ENCODE assay signal across 9 cellular contexts in the genomic region with DNA sequence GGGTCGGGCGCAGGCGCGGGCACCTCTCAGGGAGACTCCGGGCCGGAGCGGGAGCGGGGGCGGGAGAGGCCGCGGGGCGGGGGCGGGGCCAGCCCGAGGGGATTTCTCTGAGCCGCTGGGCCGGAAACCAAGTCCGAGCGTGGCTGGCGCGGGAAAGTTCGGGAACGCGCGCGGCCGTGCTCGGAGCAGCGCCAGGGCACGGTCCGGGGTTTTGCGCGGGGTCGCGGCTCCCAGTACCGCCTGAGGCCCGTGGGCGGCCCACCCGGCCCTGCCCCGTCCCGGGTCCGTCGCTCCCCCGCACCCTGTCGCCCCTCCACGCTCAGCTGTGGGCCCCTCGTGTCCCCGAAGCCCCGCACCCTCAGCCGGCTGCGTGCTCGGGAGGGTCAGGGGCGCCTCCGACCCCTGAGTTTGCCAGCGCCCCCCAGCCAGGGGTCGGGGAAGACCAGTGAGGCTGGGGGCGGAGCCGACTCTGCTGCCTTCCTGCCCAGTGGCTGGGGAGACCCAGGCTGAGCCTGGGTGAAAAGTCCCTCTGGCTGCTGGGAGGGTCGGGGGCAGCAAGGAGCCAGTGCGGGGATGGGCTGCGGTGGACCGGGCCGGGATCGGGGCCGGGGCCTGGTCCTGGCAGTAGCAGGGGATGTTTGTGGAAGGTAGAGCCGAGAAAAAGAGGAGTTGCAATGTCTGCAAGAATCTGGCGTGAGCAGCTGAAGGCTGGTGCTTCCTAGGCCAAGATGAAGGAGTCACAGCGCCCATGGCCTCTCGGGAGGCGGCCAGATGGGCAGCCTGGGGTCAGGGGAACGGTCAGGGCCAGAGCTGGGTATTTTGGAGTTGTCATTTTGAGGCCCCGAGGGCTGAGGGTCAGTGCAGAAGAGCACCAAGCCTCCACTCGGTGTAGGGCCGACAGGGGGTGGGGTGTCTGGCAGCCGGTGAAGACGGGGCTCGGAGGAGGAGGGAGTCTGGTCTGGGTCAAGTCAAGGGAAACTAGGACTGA. TPM values are rescaled to one million over a fixed set of nuclear protein-coding genes. Genes with fewer than 3 reads are reported as not detected.
DNase-seq lines count a peak whose midpoint lies in the region; ATAC-seq, FAIRE-seq and TF ChIP-seq lines count a peak whose summit lies in the region.
"Had no signal": no experiment of that assay in that cellular context is flagged by ENCODE, and none has a peak within 500 bp of the region (broad histone marks: within the 10 kb centered on the region; RNA-seq: fewer than 3 reads in every experiment).

No MANE protein-coding gene starts in this region.

- TF ChIP-seq POLR2A in endothelial cell of umbilical vein (IDR thresholded peaks at IDR 0.05; ENCODE audit: low read depth, low read length) (no peak), uterus (IDR thresholded peaks at IDR 0.05) (no peak)

- H3K4me1 ChIP-seq in endothelial cell of umbilical vein (ENCODE audit: control insufficient read depth, extremely low read depth, insufficient read depth, low read length): peaks cover 14% of the 10 kb centered on the region
- peaks cover 13 to 25% of the 10 kb centered on the region in 2 donors for H3K4me1 ChIP-seq in muscle layer of duodenum (ENCODE audit: control insufficient read depth in 1 of 2, insufficient read depth in 2 of 2, low read length in 2 of 2)
- peaks cover 0 to 5% of the 10 kb centered on the region in 2 donors for H3K4me1 ChIP-seq in uterus

- peak; percentile 43 for FAIRE-seq in endothelial cell of umbilical vein (lab: Jason Lieb, UNC)
- FAIRE-seq: endometrium had no signal

- H3K9me1 ChIP-seq in endothelial cell of umbilical vein (replicated peaks; ENCODE audit: control insufficient read depth, extremely low read depth, insufficient read depth, low read length): no peaks in the 10 kb centered on the region

- TF ChIP-seq CTCF in endothelial cell of umbilical vein (IDR thresholded peaks at IDR 0.05; ENCODE audit: extremely low read depth in 1 of 2, insufficient read depth in 1 of 2, low read depth in 1 of 2, low read length in 2 of 2) (no peak), uterus (IDR thresholded peaks at IDR 0.05) (no peak)

- peak overlapping the region; percentile 86 for H3K9ac ChIP-seq in endothelial cell of umbilical vein (replicated peaks; ENCODE audit: extremely low read depth, insufficient read depth, low read length)

- no peaks in the 10 kb centered on the region for H3K27me3 ChIP-seq in endothelial cell of umbilical vein (ENCODE audit: control insufficient read depth in 2 of 2, insufficient read depth in 2 of 2, low read length in 2 of 2)
- no peaks in the 10 kb centered on the region for H3K27me3 ChIP-seq in muscle layer of duodenum (ENCODE audit: low read depth, low read length)
- no peaks in the 10 kb centered on the region for H3K27me3 ChIP-seq in uterus

- DNase-seq in EL (peak; percentile 28), endothelial cell of umbilical vein (ENCODE audit: low read depth, low spot score) (peak; percentile 33), uterus (no peak), LoVo (ENCODE audit: low spot score) (no peak)
- peak in 3 of 4 experiments; percentile 64 to 82 (median 65) for DNase-seq in activated CD4-positive, CD25-positive, alpha-beta regulatory T cell (lab: John Stamatoyannopoulos, UW)

- H2AFZ ChIP-seq in endothelial cell of umbilical vein (ENCODE audit: low read depth, low read length): peak overlapping the region; percentile 55

- H3K27ac ChIP-seq in endothelial cell of umbilical vein (ENCODE audit: insufficient read depth, low read depth, low read length): peak overlapping the region; percentile 56
- H3K27ac ChIP-seq in muscle layer of duodenum (ENCODE audit: low read length): peak overlapping the region; percentile 23
- H3K27ac ChIP-seq in uterus: peak overlapping the region; percentile 69 to 70

- intact Hi-C loops in endothelial cell of umbilical vein (cut with micrococcal nuclease) (loop anchor here (1.0 to 5.0 kb wide), 4 partner anchors 21 to 95 kb away; a partner anchor contains a TSS), uterus (cut with DNase I; ENCODE audit: low total_unique reads) (no loop called here)

- H3K9me3 ChIP-seq in endothelial cell of umbilical vein (replicated peaks; ENCODE audit: control insufficient read depth, insufficient read depth, low read length): no peaks in the 10 kb centered on the region
- H3K9me3 ChIP-seq in muscle layer of duodenum (ENCODE audit: control insufficient read depth in 1 of 2, low read length in 2 of 2): no peaks in the 10 kb centered on the region
- no peaks in the 10 kb centered on the region for H3K9me3 ChIP-seq in uterus

- CTCF ChIA-PET in endothelial cell of umbilical vein (lab: Charles Lee): interaction anchor here (0.6 to 1.0 kb wide), 5 partner anchors 21 to 149 kb away, joined by 3 to 4 read pairs (median 3); a partner anchor contains a TSS

- H4K20me1 ChIP-seq in endothelial cell of umbilical vein (replicated peaks; ENCODE audit: control insufficient read depth, extremely low read depth, insufficient read depth, low read length): no peaks in the 10 kb centered on the region

- peaks cover 49% of the 10 kb centered on the region for H3K79me2 ChIP-seq in endothelial cell of umbilical vein (ENCODE audit: control insufficient read depth, insufficient read depth, low read length)

- H3K36me3 ChIP-seq in endothelial cell of umbilical vein (ENCODE audit: control insufficient read depth in 2 of 2, extremely low read depth in 1 of 2, insufficient read depth in 2 of 2, low read length in 2 of 2): no peaks in the 10 kb centered on the region
- no peaks in the 10 kb centered on the region for H3K36me3 ChIP-seq in muscle layer of duodenum (ENCODE audit: control insufficient read depth in 1 of 2, insufficient read depth in 2 of 2, low read length in 2 of 2)
- H3K36me3 ChIP-seq in uterus: no peaks in the 10 kb centered on the region

- ATAC-seq in GM19397 (IDR thresholded peaks at IDR 0.05; ENCODE audit: unreplicated experiment): peak; percentile 19
- ATAC-seq in HG03469 (IDR thresholded peaks at IDR 0.05; ENCODE audit: unreplicated experiment): peak; percentile 13

- POLR2A ChIA-PET in endothelial cell of umbilical vein (lab: Charles Lee): no interaction called here

- BruUV-seq in endothelial cell of umbilical vein (replicated peaks; lab: Mats Ljungman, UMichigan): no TSS peak

- peak overlapping the region; percentile 88 for H3K4me2 ChIP-seq in endothelial cell of umbilical vein (ENCODE audit: insufficient read depth, low read length)

- peak overlapping the region; percentile 62 to 87 (median 85) for H3K4me3 ChIP-seq in endothelial cell of umbilical vein (replicated peaks in 1 of 3; ENCODE audit: insufficient read depth in 1 of 3, low read depth in 1 of 3, low read length in 3 of 3)
- H3K4me3 ChIP-seq in muscle layer of duodenum (ENCODE audit: low read depth in 1 of 2, low read length in 2 of 2): peak overlapping the region; percentile 63 to 87
- H3K4me3 ChIP-seq in uterus: peak overlapping the region; percentile 59 to 83

- dilution Hi-C loops in endothelial cell of umbilical vein (cut with MboI; ENCODE audit: extremely low pct_ligation_motif_present, low sequenced_read_pairs): no loop called here

RNA-seq across cellular contexts. Expression of a gene that starts 0.6 kb away (rescaled TPM):
- total RNA-seq in endothelial cell of umbilical vein (21.5 and 23.1 TPM in 2 replicates), uterus (10 to 100 TPM in 3 of 4 donors, under 1 TPM in 1; 0.88 to 22.1 (median 11.9) TPM)
- 10.3 and 10.9 TPM in 2 replicates for polyA plus RNA-seq in endothelial cell of umbilical vein
- 10.7 and 13.1 TPM in 2 replicates for polyA plus RNA-seq in endothelial cell of umbilical vein (2011; cell fraction: cytosol; rRNA removed)
- polyA plus RNA-seq in endothelial cell of umbilical vein (2011; cell fraction: nucleus; rRNA removed): 20.0 and 24.5 TPM in 2 replicates
- 8.2 and 11.4 TPM in 2 replicates for polyA plus RNA-seq in endothelial cell of umbilical vein (2012)
- polyA minus RNA-seq in endothelial cell of umbilical vein: 8.7 and 10.9 TPM in 2 replicates
- polyA minus RNA-seq in endothelial cell of umbilical vein (2011; cell fraction: cytosol; rRNA and poly(A)+ RNA removed): 26.5 TPM
- 7.7 and 9.3 TPM in 2 replicates for polyA minus RNA-seq in endothelial cell of umbilical vein (2011; cell fraction: nucleus; rRNA and poly(A)+ RNA removed)

RNA-seq across cellular contexts. Expression of a gene that starts 20.8 kb away (rescaled TPM):
- total RNA-seq in endothelial cell of umbilical vein: 356 and 388 TPM in 2 replicates
- polyA plus RNA-seq in endothelial cell of umbilical vein: 411 and 478 TPM in 2 replicates
- 611 and 729 TPM in 2 replicates for polyA plus RNA-seq in endothelial cell of umbilical vein (2011; cell fraction: cytosol; rRNA removed)
- 236 and 342 TPM in 2 replicates for polyA plus RNA-seq in endothelial cell of umbilical vein (2011; cell fraction: nucleus; rRNA removed)
- polyA plus RNA-seq in endothelial cell of umbilical vein (2012): 409 and 538 TPM in 2 replicates
- 110 and 111 TPM in 2 replicates for polyA minus RNA-seq in endothelial cell of umbilical vein
- 153 TPM for polyA minus RNA-seq in endothelial cell of umbilical vein (2011; cell fraction: cytosol; rRNA and poly(A)+ RNA removed)
- polyA minus RNA-seq in endothelial cell of umbilical vein (2011; cell fraction: nucleus; rRNA and poly(A)+ RNA removed): 25.3 and 64.1 TPM in 2 replicates
- 100 to 1,000 TPM in 3 of 4 donors, 10 to 100 TPM in 1; 75.6 to 244 (median 144) TPM for total RNA-seq in uterus

RNA-seq across cellular contexts. Expression of a gene that starts 34.8 kb away (rescaled TPM):
- 7.2 and 7.7 TPM in 2 replicates for total RNA-seq in endothelial cell of umbilical vein
- 3.6 and 4.7 TPM in 2 replicates for polyA plus RNA-seq in endothelial cell of umbilical vein
- polyA plus RNA-seq in endothelial cell of umbilical vein (2011; cell fraction: cytosol; rRNA removed): 0.37 and 0.85 TPM in 2 replicates
- polyA plus RNA-seq in endothelial cell of umbilical vein (2011; cell fraction: nucleus; rRNA removed): 28.9 and 32.4 TPM in 2 replicates
- polyA plus RNA-seq in endothelial cell of umbilical vein (2012): 1.9 and 2.1 TPM in 2 replicates
- 0.70 and 1.4 TPM in 2 replicates for polyA minus RNA-seq in endothelial cell of umbilical vein
- polyA minus RNA-seq in endothelial cell of umbilical vein (2011; cell fraction: cytosol; rRNA and poly(A)+ RNA removed): 0.82 TPM
- 2.6 and 4.9 TPM in 2 replicates for polyA minus RNA-seq in endothelial cell of umbilical vein (2011; cell fraction: nucleus; rRNA and poly(A)+ RNA removed)
- 1 to 10 TPM in 2 of 4 donors, under 1 TPM in 1, not detected in 1; 0.26 to 4.3 (median 4.2) TPM for total RNA-seq in uterus

RNA-seq across cellular contexts. Expression of a gene that starts 37.7 kb away (rescaled TPM):
- total RNA-seq in endothelial cell of umbilical vein (139 and 165 TPM in 2 replicates), uterus (10 to 100 TPM; 12.4 to 55.5 (median 31.4) TPM)
- 319 and 376 TPM in 2 replicates for polyA plus RNA-seq in endothelial cell of umbilical vein
- polyA plus RNA-seq in endothelial cell of umbilical vein (2011; cell fraction: cytosol; rRNA removed): 233 and 272 TPM in 2 replicates
- polyA plus RNA-seq in endothelial cell of umbilical vein (2011; cell fraction: nucleus; rRNA removed): 126 and 144 TPM in 2 replicates
- polyA plus RNA-seq in endothelial cell of umbilical vein (2012): 78.8 and 146 TPM in 2 replicates
- 24.8 and 32.3 TPM in 2 replicates for polyA minus RNA-seq in endothelial cell of umbilical vein
- 51.2 TPM for polyA minus RNA-seq in endothelial cell of umbilical vein (2011; cell fraction: cytosol; rRNA and poly(A)+ RNA removed)
- 14.3 and 22.6 TPM in 2 replicates for polyA minus RNA-seq in endothelial cell of umbilical vein (2011; cell fraction: nucleus; rRNA and poly(A)+ RNA removed)

RNA-seq across cellular contexts. Expression of a gene that starts 44.6 kb away (rescaled TPM):
- total RNA-seq in endothelial cell of umbilical vein: 1.3 and 1.7 TPM in 2 replicates
- polyA plus RNA-seq in endothelial cell of umbilical vein: 0.30 and 0.32 TPM in 2 replicates
- polyA plus RNA-seq in endothelial cell of umbilical vein (2011; cell fraction: cytosol; rRNA removed): 0.06 and 0.20 TPM in 2 replicates
- polyA plus RNA-seq in endothelial cell of umbilical vein (2011; cell fraction: nucleus; rRNA removed): 2.4 and 3.0 TPM in 2 replicates
- polyA plus RNA-seq in endothelial cell of umbilical vein (2012): 0.44 and 0.67 TPM in 2 replicates
- polyA minus RNA-seq in endothelial cell of umbilical vein: 0.12 and 0.17 TPM in 2 replicates
- 2.3 TPM for polyA minus RNA-seq in endothelial cell of umbilical vein (2011; cell fraction: cytosol; rRNA and poly(A)+ RNA removed)
- 0.29 and 0.67 TPM in 2 replicates for polyA minus RNA-seq in endothelial cell of umbilical vein (2011; cell fraction: nucleus; rRNA and poly(A)+ RNA removed)
- 1 to 10 TPM in 3 of 4 donors, not detected in 1; 1.3 to 3.6 (median 3.6) TPM for total RNA-seq in uterus

Comparison
In these comparisons a context has a peak if more than half of its experiments do, and no peak if none do; other contexts are left out.
1. DNase-seq: peak in EL (single experiment), activated CD4-positive, CD25-positive, alpha-beta regulatory T cell (3 of 4) and endothelial cell of umbilical vein (single experiment); none in uterus (0 of 2) and LoVo (single experiment).
2. Peak in every context shown above with its lines, with median percentiles within 50 percentile points of each other: H3K27ac ChIP-seq and H3K4me3 ChIP-seq.